ENCODE assay signal across 8 cellular contexts in genomic region chr6:138654715-138655634, GRCh38.
DNase-seq lines count a peak whose midpoint lies in the region; ATAC-seq and TF ChIP-seq lines count a peak whose summit lies in the region.

No MANE protein-coding gene starts in this region.

- H3K27me3 Mint-ChIP-seq in stimulated activated memory B cell treated with anti-CD40 and anti-IgM and Interleukin-4, amounts not matched to agents 10 μg/mL and 1 μg/mL and 100 μg/mL, for 72 hours, result peaks cover 28% of the 10 kb centered on the region
- H3K27me3 Mint-ChIP-seq in glutamatergic neuron (ENCODE audit: unreplicated experiment) (no peaks in the 10 kb centered on the region), mesothelial cell of epicardium (ENCODE audit: low read depth) (no peaks in the 10 kb centered on the region)

- H3K36me3 Mint-ChIP-seq in stimulated activated memory B cell treated with anti-CD40 and anti-IgM and Interleukin-4, amounts not matched to agents 10 μg/mL and 1 μg/mL and 100 μg/mL, for 72 hours, result no peaks in the 10 kb centered on the region
- H3K36me3 Mint-ChIP-seq in glutamatergic neuron (ENCODE audit: unreplicated experiment) (no peaks in the 10 kb centered on the region), mesothelial cell of epicardium (no peaks in the 10 kb centered on the region)

- DNase-seq in EL, result peak; percentile 37
- DNase-seq in caudate nucleus (lab: John Stamatoyannopoulos, UW), result peak in 4 of 61 donors; percentile 9 to 50 (median 36)
- DNase-seq in glutamatergic neuron, result no peak
- no peak for DNase-seq in NCI-H2107 (lab: John Stamatoyannopoulos, UW)
- no peak for DNase-seq in mesothelial cell of epicardium (ENCODE audit: low spot score in 2 of 2, unreplicated experiment in 2 of 2)

- no peak for TF ChIP-seq CTCF in glutamatergic neuron (IDR thresholded peaks at IDR 0.05; ENCODE audit: partially characterized antibody, unreplicated experiment)
- no peak for TF ChIP-seq CTCF in mesothelial cell of epicardium (IDR thresholded peaks at IDR 0.05; ENCODE audit: unreplicated experiment)

- ATAC-seq in GM21423 (IDR thresholded peaks at IDR 0.05; ENCODE audit: unreplicated experiment) (peak; percentile 98), HG03521 (IDR thresholded peaks at IDR 0.05; ENCODE audit: unreplicated experiment) (peak; percentile 95)
- peak; percentile 81 for ATAC-seq in stimulated activated memory B cell treated with anti-CD40 and anti-IgM and Interleukin-4, amounts not matched to agents 10 μg/mL and 1 μg/mL and 100 μg/mL, for 72 hours

- H3K9me3 Mint-ChIP-seq in stimulated activated memory B cell treated with anti-CD40 and anti-IgM and Interleukin-4, amounts not matched to agents 10 μg/mL and 1 μg/mL and 100 μg/mL, for 72 hours, result no peaks in the 10 kb centered on the region
- H3K9me3 Mint-ChIP-seq in glutamatergic neuron (ENCODE audit: unreplicated experiment), result no peaks in the 10 kb centered on the region
- no peaks in the 10 kb centered on the region for H3K9me3 Mint-ChIP-seq in mesothelial cell of epicardium

- H3K27ac ChIP-seq in caudate nucleus (ENCODE audit: low read depth, low read length), result peak overlapping the region; percentile 21

- peaks cover 16% of the 10 kb centered on the region for H3K4me1 Mint-ChIP-seq in stimulated activated memory B cell treated with anti-CD40 and anti-IgM and Interleukin-4, amounts not matched to agents 10 μg/mL and 1 μg/mL and 100 μg/mL, for 72 hours
- H3K4me1 Mint-ChIP-seq in glutamatergic neuron (ENCODE audit: low read depth, unreplicated experiment), result no peaks in the 10 kb centered on the region
- peaks cover 5% of the 10 kb centered on the region for H3K4me1 Mint-ChIP-seq in mesothelial cell of epicardium

- no peak overlapping the region for H3K4me3 Mint-ChIP-seq in stimulated activated memory B cell treated with anti-CD40 and anti-IgM and Interleukin-4, amounts not matched to agents 10 μg/mL and 1 μg/mL and 100 μg/mL, for 72 hours
- H3K4me3 Mint-ChIP-seq in glutamatergic neuron (ENCODE audit: unreplicated experiment) (no peak overlapping the region), mesothelial cell of epicardium (no peak overlapping the region)

- H3K27ac Mint-ChIP-seq in stimulated activated memory B cell treated with anti-CD40 and anti-IgM and Interleukin-4, amounts not matched to agents 10 μg/mL and 1 μg/mL and 100 μg/mL, for 72 hours, result no peak overlapping the region
- H3K27ac Mint-ChIP-seq in glutamatergic neuron (ENCODE audit: unreplicated experiment), result no peak overlapping the region
- no peak overlapping the region for H3K27ac Mint-ChIP-seq in mesothelial cell of epicardium
